In genomic region chr4:44678094-44679023, GRCh38 we compare ENCODE assay signal across 1 cellular context.
TF ChIP-seq lines count a peak whose summit lies in the region.

Gene GUF1 (plus strand): TSS chr4:44678420. CDS start chr4:44678623, 203 bp downstream.

TF ChIP-seq in WTC11, 78 proteins besides CTCF, POLR2A, EP300 and RAD21 (continued from another document):
- TF ChIP-seq STAT6 (CRISPR knock-in tag; conservative IDR thresholded peaks at IDR 0.05; ENCODE audit: low read depth) (no peak), JUN (CRISPR knock-in tag; IDR thresholded peaks at IDR 0.05) (no peak), ZBTB21 (CRISPR knock-in tag; IDR thresholded peaks at IDR 0.05; ENCODE audit: borderline replicate concordance) (no peak), SP1 (CRISPR knock-in tag; conservative IDR thresholded peaks at IDR 0.05) (no peak; the same call in 1 of the 2 replicates), ARID4B (CRISPR knock-in tag; IDR thresholded peaks at IDR 0.05; ENCODE audit: borderline replicate concordance) (no peak), RELA (CRISPR knock-in tag; IDR thresholded peaks at IDR 0.05; ENCODE audit: borderline replicate concordance) (no peak), ATF6 (CRISPR knock-in tag; IDR thresholded peaks at IDR 0.05) (no peak), ATF2 (CRISPR knock-in tag; IDR thresholded peaks at IDR 0.05; ENCODE audit: borderline replicate concordance, low read depth) (no peak), ZMAT4 (CRISPR knock-in tag; IDR thresholded peaks at IDR 0.05) (no peak), CREM (CRISPR knock-in tag; IDR thresholded peaks at IDR 0.05) (peak; percentile 94), PREB (CRISPR knock-in tag; IDR thresholded peaks at IDR 0.05; ENCODE audit: borderline replicate concordance) (no peak), ZNF396 (CRISPR knock-in tag; IDR thresholded peaks at IDR 0.05; ENCODE audit: borderline replicate concordance) (no peak), CREB1 (CRISPR knock-in tag; IDR thresholded peaks at IDR 0.05) (peak; percentile 82), RORB (CRISPR knock-in tag; IDR thresholded peaks at IDR 0.05) (no peak), JAZF1 (CRISPR knock-in tag; IDR thresholded peaks at IDR 0.05) (no peak), ZNF423 (CRISPR knock-in tag; IDR thresholded peaks at IDR 0.05) (0 out of 2 replicates have a peak, but pooled peaks have one; percentile 33), HMGA2 (CRISPR knock-in tag; IDR thresholded peaks at IDR 0.05) (no peak)
